2 cellular contexts compared by ENCODE assay signal in the genomic region with DNA sequence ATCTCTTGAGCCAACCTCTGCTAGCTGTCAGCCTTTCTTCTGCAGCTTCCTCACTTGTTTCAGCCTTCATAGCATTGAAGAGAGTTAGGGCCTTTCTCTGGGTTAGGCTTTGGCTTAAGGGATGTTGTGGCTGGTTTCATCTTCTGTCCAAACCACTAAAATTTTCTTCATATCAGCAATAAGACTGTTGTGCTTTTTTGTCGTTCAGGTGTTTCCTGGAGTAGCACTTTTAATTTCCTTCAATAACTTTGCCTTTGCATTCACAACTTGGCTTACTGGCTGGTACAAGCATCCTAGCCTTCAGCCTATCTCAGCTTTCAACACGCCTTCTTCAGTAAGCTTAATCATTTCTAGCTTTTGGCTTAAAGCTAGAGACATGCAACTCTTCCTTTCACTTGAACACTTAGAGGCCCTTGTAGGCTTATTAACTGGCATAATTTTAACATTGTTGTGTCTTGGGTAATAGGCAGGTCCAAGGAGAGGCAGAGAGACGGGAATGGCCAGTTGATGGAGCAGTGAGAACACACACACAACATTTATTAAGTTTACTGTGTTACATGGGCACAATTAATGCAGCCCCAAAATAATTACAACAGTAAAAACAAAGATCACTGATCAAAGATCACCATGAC.
A peak's percentile ranks its signal among the peaks of the same experiment; 100 is the strongest.
TF ChIP-seq lines count a peak whose summit lies in the region.

No MANE protein-coding gene starts in this region.

TF ChIP-seq in HepG2, 621 proteins besides CTCF, POLR2A, EP300 and RAD21:
- TF ChIP-seq MAFK (conservative IDR thresholded peaks at IDR 0.05 in 1 of 2, IDR thresholded peaks at IDR 0.05 in 1 of 2; ENCODE audit: low read length in 2 of 2): 0 out of 4 replicates have a peak, but pooled peaks of 1 of the 2 experiments have one; percentile 19
- TF ChIP-seq ZNF451 (CRISPR knock-in tag; IDR thresholded peaks at IDR 0.05): no peak
- TF ChIP-seq MAFF (IDR thresholded peaks at IDR 0.05; ENCODE audit: low read depth, low read length): peak; percentile 35; the same call in 1 of the 2 replicates

TF ChIP-seq in K562, 482 proteins besides CTCF, POLR2A, EP300 and RAD21:
- no peak for TF ChIP-seq ZNF551 (CRISPR knock-in tag; IDR thresholded peaks at IDR 0.05)
- TF ChIP-seq, protein P1, sequence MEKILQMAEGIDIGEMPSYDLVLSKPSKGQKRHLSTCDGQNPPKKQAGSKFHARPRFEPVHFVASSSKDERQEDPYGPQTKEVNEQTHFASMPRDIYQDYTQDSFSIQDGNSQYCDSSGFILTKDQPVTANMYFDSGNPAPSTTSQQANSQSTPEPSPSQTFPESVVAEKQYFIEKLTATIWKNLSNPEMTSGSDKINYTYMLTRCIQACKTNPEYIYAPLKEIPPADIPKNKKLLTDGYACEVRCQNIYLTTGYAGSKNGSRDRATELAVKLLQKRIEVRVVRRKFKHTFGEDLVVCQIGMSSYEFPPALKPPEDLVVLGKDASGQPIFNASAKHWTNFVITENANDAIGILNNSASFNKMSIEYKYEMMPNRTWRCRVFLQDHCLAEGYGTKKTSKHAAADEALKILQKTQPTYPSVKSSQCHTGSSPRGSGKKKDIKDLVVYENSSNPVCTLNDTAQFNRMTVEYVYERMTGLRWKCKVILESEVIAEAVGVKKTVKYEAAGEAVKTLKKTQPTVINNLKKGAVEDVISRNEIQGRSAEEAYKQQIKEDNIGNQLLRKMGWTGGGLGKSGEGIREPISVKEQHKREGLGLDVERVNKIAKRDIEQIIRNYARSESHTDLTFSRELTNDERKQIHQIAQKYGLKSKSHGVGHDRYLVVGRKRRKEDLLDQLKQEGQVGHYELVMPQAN (IDR thresholded peaks at IDR 0.05; ENCODE audit: borderline replicate concordance): no peak
- TF ChIP-seq ZNF316 (IDR thresholded peaks at IDR 0.05): peak; percentile 26; the same call in 1 of the 2 replicates
- no peak for TF ChIP-seq FOS (IDR thresholded peaks at IDR 0.05; ENCODE audit: extremely low read depth, insufficient read length)
- no peak for TF ChIP-seq MAFK (IDR thresholded peaks at IDR 0.05; ENCODE audit: low read length)
